ENCODE assay signal across 1 cellular context in the genomic region with DNA sequence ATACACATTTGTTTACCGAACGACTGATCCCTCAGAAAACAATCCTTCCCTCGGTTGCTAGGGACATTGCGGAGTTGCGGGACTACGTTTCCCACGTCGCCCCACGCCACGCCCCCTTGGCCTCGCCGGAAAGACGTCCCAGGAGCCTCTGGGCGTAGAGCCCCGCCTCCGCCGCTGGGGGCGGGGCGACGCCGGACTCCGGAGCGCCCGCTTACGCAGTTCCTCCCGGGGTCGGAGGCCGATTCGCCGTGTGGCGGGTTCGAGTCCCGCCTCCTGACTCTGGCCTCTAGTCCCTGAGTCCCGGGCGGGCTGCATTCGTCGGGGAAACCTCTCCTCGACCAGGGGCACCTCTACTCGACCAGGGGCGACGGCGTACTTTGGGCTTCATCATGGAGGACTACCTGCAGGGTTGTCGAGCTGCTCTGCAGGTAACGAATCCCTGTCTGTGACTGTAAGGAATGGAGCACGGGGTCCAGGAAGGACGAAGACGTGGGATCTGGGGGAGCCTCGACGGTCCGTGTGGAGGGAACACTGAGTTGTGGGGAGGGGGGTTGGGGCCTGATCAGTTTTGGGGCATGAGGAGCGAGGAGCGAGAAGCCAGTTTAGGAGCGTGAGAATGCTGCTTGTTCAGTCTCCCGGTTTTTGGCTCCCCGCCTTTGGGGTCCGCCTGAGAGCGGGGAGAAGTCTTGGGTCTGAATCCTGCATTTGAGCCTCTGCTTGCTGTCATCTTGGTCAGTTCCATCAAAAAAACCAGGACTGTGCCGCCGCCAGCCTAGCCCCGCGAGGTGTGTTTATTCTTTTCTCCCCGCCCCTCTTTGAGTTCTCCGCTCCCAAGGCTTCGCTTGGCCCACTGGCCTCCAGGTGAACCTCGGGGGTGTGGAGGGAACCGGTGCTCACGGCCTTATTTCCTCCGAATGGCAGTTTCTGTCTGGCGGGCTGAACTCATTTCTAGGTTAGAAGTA.
TF ChIP-seq lines count a peak whose summit lies in the region.

A gene with protein sequence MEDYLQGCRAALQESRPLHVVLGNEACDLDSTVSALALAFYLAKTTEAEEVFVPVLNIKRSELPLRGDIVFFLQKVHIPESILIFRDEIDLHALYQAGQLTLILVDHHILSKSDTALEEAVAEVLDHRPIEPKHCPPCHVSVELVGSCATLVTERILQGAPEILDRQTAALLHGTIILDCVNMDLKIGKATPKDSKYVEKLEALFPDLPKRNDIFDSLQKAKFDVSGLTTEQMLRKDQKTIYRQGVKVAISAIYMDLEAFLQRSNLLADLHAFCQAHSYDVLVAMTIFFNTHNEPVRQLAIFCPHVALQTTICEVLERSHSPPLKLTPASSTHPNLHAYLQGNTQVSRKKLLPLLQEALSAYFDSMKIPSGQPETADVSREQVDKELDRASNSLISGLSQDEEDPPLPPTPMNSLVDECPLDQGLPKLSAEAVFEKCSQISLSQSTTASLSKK (plus strand): TSS at position 206 of the 962 bp plus-strand sequence. CDS start 184 bp downstream, at position 390.

TF ChIP-seq in WTC11, 78 proteins besides CTCF, POLR2A, EP300 and RAD21 (continued from another document):
- TF ChIP-seq, protein P1, sequence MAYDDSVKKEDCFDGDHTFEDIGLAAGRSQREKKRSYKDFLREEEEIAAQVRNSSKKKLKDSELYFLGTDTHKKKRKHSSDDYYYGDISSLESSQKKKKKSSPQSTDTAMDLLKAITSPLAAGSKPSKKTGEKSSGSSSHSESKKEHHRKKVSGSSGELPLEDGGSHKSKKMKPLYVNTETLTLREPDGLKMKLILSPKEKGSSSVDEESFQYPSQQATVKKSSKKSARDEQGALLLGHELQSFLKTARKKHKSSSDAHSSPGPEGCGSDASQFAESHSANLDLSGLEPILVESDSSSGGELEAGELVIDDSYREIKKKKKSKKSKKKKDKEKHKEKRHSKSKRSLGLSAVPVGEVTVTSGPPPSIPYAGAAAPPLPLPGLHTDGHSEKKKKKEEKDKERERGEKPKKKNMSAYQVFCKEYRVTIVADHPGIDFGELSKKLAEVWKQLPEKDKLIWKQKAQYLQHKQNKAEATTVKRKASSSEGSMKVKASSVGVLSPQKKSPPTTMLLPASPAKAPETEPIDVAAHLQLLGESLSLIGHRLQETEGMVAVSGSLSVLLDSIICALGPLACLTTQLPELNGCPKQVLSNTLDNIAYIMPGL (CRISPR knock-in tag; IDR thresholded peaks at IDR 0.05) = peak; percentile 79; the same call in 1 of the 2 replicates
- TF ChIP-seq GRHL2 (CRISPR knock-in tag; IDR thresholded peaks at IDR 0.05; ENCODE audit: insufficient replicate concordance, severe bottlenecking) (no peak), FOXP1 (CRISPR knock-in tag; IDR thresholded peaks at IDR 0.05; ENCODE audit: borderline replicate concordance) (peak; percentile 66; the same call in 1 of the 2 replicates), ZNF138 (CRISPR knock-in tag; conservative IDR thresholded peaks at IDR 0.05) (no peak)
- TF ChIP-seq, protein P2, sequence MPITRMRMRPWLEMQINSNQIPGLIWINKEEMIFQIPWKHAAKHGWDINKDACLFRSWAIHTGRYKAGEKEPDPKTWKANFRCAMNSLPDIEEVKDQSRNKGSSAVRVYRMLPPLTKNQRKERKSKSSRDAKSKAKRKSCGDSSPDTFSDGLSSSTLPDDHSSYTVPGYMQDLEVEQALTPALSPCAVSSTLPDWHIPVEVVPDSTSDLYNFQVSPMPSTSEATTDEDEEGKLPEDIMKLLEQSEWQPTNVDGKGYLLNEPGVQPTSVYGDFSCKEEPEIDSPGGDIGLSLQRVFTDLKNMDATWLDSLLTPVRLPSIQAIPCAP (CRISPR knock-in tag; IDR thresholded peaks at IDR 0.05) = peak; percentile 47; the same call in 1 of the 2 replicates
- TF ChIP-seq, protein P3, sequence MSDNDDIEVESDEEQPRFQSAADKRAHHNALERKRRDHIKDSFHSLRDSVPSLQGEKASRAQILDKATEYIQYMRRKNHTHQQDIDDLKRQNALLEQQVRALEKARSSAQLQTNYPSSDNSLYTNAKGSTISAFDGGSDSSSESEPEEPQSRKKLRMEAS (CRISPR knock-in tag; IDR thresholded peaks at IDR 0.05) = peak; percentile 73
TF ChIP-seq in WTC11: peak in this region for 13.
